17 cellular contexts compared by ENCODE assay signal in the genomic region with DNA sequence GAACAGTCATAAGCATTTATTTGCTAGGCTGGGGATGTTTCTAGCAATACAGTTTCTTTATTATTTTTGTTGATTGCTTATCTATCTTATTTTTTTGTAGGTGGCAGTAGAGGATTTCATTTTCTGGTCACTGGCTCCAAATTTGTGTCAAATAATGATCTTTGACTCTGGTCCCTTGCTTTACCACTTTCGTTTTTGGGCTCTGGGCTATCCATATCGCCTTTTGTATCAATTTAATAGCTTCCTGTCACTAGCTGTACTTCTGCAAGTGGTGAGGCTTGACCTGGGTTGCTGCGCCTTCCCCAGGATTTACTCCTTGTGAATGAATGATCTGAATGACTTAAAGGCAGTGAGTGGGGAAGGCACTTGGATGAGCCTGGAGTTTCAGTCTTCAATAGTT.
"Had no signal": no experiment of that assay in that cellular context is flagged by ENCODE, and none has a peak within 500 bp of the region (broad histone marks: within the 10 kb centered on the region; RNA-seq: fewer than 3 reads in every experiment).

No MANE protein-coding gene starts in this region.

- H3K4me3 Mint-ChIP-seq: activated B cell treated with CpG ODN at 0.5 μM for 24 hours; activated CD4-positive, alpha-beta T cell treated with anti-CD3 and anti-CD28 coated beads, Interleukin-2, amount 10 ng/mL, durations not matched to agents 24 days and 14 days; nephron; stimulated activated naive CD8-positive, alpha-beta T cell treated with anti-CD3 and anti-CD28 coated beads, Interleukin-15, amount 100 ng/mL, for 72 hours had no signal

- DNase-seq: activated B cell treated with CpG ODN at 0.5 μM for 24 hours; activated CD4-positive, alpha-beta T cell treated with anti-CD3 and anti-CD28 coated beads, Interleukin-2, amount 10 ng/mL, durations not matched to agents 24 days and 14 days; aorta; esophagus squamous epithelium; foreskin fibroblast; glutamatergic neuron; left colon; mammary epithelial cell; mucosa of descending colon; psoas muscle; spleen; stimulated activated naive CD8-positive, alpha-beta T cell treated with anti-CD3 and anti-CD28 coated beads, Interleukin-15, amount 100 ng/mL, for 72 hours had no signal

- H3K27ac Mint-ChIP-seq: activated B cell treated with CpG ODN at 0.5 μM for 24 hours; activated CD4-positive, alpha-beta T cell treated with anti-CD3 and anti-CD28 coated beads, Interleukin-2, amount 10 ng/mL, durations not matched to agents 24 days and 14 days; activated T-helper 2 cell treated with anti-CD3 and anti-CD28 coated beads, Interferon-gamma antibody, Interleukin-2, Interleukin-4, amounts not matched to agents 10 μg/mL and 5 μg/mL and 100 μg/mL, durations not matched to agents 14 hours and 24 hours and 36 hours; nephron had no signal

- H3K9me3 ChIP-seq: esophagus squamous epithelium, mucosa of descending colon, psoas muscle, spleen, thoracic aorta had no signal

- H3K27me3 ChIP-seq: esophagus squamous epithelium, spleen had no signal

- H3K4me3 ChIP-seq: esophagus squamous epithelium, mucosa of descending colon, psoas muscle, spleen, thoracic aorta had no signal

- H3K27ac ChIP-seq: esophagus squamous epithelium, psoas muscle, thoracic aorta had no signal

- H3K9me3 Mint-ChIP-seq: activated B cell treated with CpG ODN at 0.5 μM for 24 hours; activated CD4-positive, alpha-beta T cell treated with anti-CD3 and anti-CD28 coated beads, Interleukin-2, amount 10 ng/mL, durations not matched to agents 24 days and 14 days; activated T-helper 2 cell treated with anti-CD3 and anti-CD28 coated beads, Interferon-gamma antibody, Interleukin-2, Interleukin-4, amounts not matched to agents 10 μg/mL and 5 μg/mL and 100 μg/mL, durations not matched to agents 14 hours and 24 hours and 36 hours; nephron; stimulated activated naive CD8-positive, alpha-beta T cell treated with anti-CD3 and anti-CD28 coated beads, Interleukin-15, amount 100 ng/mL, for 72 hours had no signal

- H3K36me3 ChIP-seq: esophagus squamous epithelium, spleen, thoracic aorta had no signal

- H3K27me3 Mint-ChIP-seq: activated B cell treated with CpG ODN at 0.5 μM for 24 hours; activated CD4-positive, alpha-beta T cell treated with anti-CD3 and anti-CD28 coated beads, Interleukin-2, amount 10 ng/mL, durations not matched to agents 24 days and 14 days; stimulated activated naive CD8-positive, alpha-beta T cell treated with anti-CD3 and anti-CD28 coated beads, Interleukin-15, amount 100 ng/mL, for 72 hours had no signal

- ATAC-seq: activated naive CD4-positive, alpha-beta T cell treated with anti-CD3 and anti-CD28 coated beads, Interleukin-2, amount 50 U/mL, for 72 hours; left colon; mucosa of descending colon; psoas muscle; sciatic nerve; stimulated activated naive CD8-positive, alpha-beta T cell treated with anti-CD3 and anti-CD28 coated beads, Interleukin-15, amount 100 ng/mL, for 72 hours had no signal
